In genomic region chr19:17041994-17042393, GRCh38 we compare ENCODE assay signal across 16 cellular contexts. TPM values are rescaled to one million over a fixed set of nuclear protein-coding genes. Genes with fewer than 3 reads are reported as not detected.
A peak's percentile ranks its signal among the peaks of the same experiment; 100 is the strongest.
DNase-seq lines count a peak whose midpoint lies in the region; ATAC-seq and TF ChIP-seq lines count a peak whose summit lies in the region.
"Had no signal": no experiment of that assay in that cellular context is flagged by ENCODE, and none has a peak within 500 bp of the region (broad histone marks: within the 10 kb centered on the region; RNA-seq: fewer than 3 reads in every experiment).

No MANE protein-coding gene starts in this region.

- no peak overlapping the region for H3K4ac ChIP-seq in mesenchymal stem cell (ENCODE audit: low read depth in 1 of 2, low read length in 2 of 2)

- no peak overlapping the region for H4K91ac ChIP-seq in mesenchymal stem cell (ENCODE audit: low read length)

- no peak for TF ChIP-seq POLR2A in upper lobe of left lung (IDR thresholded peaks at IDR 0.05)

- H3K9me3 ChIP-seq in mesenchymal stem cell (ENCODE audit: control insufficient read depth, low read length) (no peaks in the 10 kb centered on the region), upper lobe of left lung (no peaks in the 10 kb centered on the region)
- H3K9me3 ChIP-seq: esophagus muscularis mucosa had no signal

- H3K27ac ChIP-seq in mesenchymal stem cell (ENCODE audit: low read length, poor library complexity, severe bottlenecking) (no peak overlapping the region), upper lobe of left lung (peak overlapping the region in 3 of 4 donors; percentile 41 to 74 (median 53))
- H3K27ac ChIP-seq: esophagus muscularis mucosa, HL-60 had no signal

- H3K9ac ChIP-seq in mesenchymal stem cell (ENCODE audit: low read length), result no peak overlapping the region

- H3K79me1 ChIP-seq in mesenchymal stem cell (replicated peaks; ENCODE audit: low read length, poor library complexity, severe bottlenecking), result no peaks in the 10 kb centered on the region

- DNase-seq in NCI-H146 (lab: John Stamatoyannopoulos, UW) (peak; percentile 19), NCI-H146 treated with DMSO at 0.1 percent for 48 hours (lab: John Stamatoyannopoulos, UW; ENCODE audit: unreplicated experiment) (no peak), fibroblast of peridontal ligament (ENCODE audit: extremely low read depth) (peak; percentile 29), mesenchymal stem cell (peak; percentile 15), upper lobe of left lung (no peak), HFFc6 (no peak), globus pallidus (ENCODE audit: low spot score) (no peak)
- DNase-seq: 8988T; activated CD4-positive, alpha-beta memory T cell treated with anti-CD3 and anti-CD28 coated beads for 36 hours; activated gamma-delta T cell treated with Interleukin-2 at 50 U/mL for 16 hours; central memory CD4-positive, alpha-beta T cell; stimulated activated CD8-positive, alpha-beta memory T cell treated with anti-CD3 and anti-CD28 coated beads, Interleukin-4, amount 100 ng/mL, for 48 hours; T-helper 9 cell had no signal

- peak overlapping the region; percentile 50 for H2BK15ac ChIP-seq in mesenchymal stem cell (ENCODE audit: low read depth, poor library complexity, severe bottlenecking)

- H3K18ac ChIP-seq in mesenchymal stem cell (ENCODE audit: low read depth in 1 of 2, low read length in 2 of 2), result no peak overlapping the region

- no peak for TF ChIP-seq EP300 in upper lobe of left lung (IDR thresholded peaks at IDR 0.05)

- H3K4me3 Mint-ChIP-seq in HFFc6, result no peak overlapping the region
- H3K4me3 Mint-ChIP-seq: activated CD4-positive, alpha-beta memory T cell treated with anti-CD3 and anti-CD28 coated beads for 36 hours had no signal

- no peaks in the 10 kb centered on the region for H3K36me3 Mint-ChIP-seq in HFFc6 (ENCODE audit: low read depth)
- H3K36me3 Mint-ChIP-seq: activated CD4-positive, alpha-beta memory T cell treated with anti-CD3 and anti-CD28 coated beads for 36 hours had no signal

- H3K27me3 Mint-ChIP-seq in HFFc6 (ENCODE audit: insufficient read depth), result peaks cover 11% of the 10 kb centered on the region

- no peak overlapping the region for H3K23ac ChIP-seq in mesenchymal stem cell (ENCODE audit: low read length in 2 of 2)

- H2AK5ac ChIP-seq in mesenchymal stem cell (ENCODE audit: low read length, severe bottlenecking), result no peak overlapping the region

- H3K14ac ChIP-seq in mesenchymal stem cell (ENCODE audit: low read length in 2 of 2), result no peak overlapping the region

- H4K8ac ChIP-seq in mesenchymal stem cell (ENCODE audit: low read length), result no peak overlapping the region

- ATAC-seq in upper lobe of left lung (ENCODE audit: low FRiP score in 2 of 2) (peak in 1 of 2 donors; percentile 47), GM19463 (IDR thresholded peaks at IDR 0.05; ENCODE audit: unreplicated experiment) (no peak)

- peaks cover 3% of the 10 kb centered on the region for H3K4me1 ChIP-seq in mesenchymal stem cell (ENCODE audit: control insufficient read depth, insufficient read depth, low read depth, low read length)
- H3K4me1 ChIP-seq in upper lobe of left lung, result peaks cover 7 to 14% (median 8%) of the 10 kb centered on the region in 4 donors

- H3K27ac Mint-ChIP-seq in HFFc6, result no peak overlapping the region
- H3K27ac Mint-ChIP-seq: activated CD4-positive, alpha-beta memory T cell treated with anti-CD3 and anti-CD28 coated beads for 36 hours had no signal

- no peak overlapping the region for H3K4me2 ChIP-seq in mesenchymal stem cell (ENCODE audit: low read length, poor library complexity, severe bottlenecking)

- no peak overlapping the region for H2AFZ ChIP-seq in mesenchymal stem cell (ENCODE audit: low read depth, low read length)

- H3K27me3 ChIP-seq in mesenchymal stem cell (ENCODE audit: control insufficient read depth in 1 of 2, insufficient read depth in 1 of 2, low read length in 2 of 2) (peaks cover 25 to 43% of the 10 kb centered on the region in 2 experiments), upper lobe of left lung (no peaks in the 10 kb centered on the region)

- H3K9me3 Mint-ChIP-seq in HFFc6, result no peaks in the 10 kb centered on the region
- H3K9me3 Mint-ChIP-seq: activated CD4-positive, alpha-beta memory T cell treated with anti-CD3 and anti-CD28 coated beads for 36 hours had no signal

- H3K4me1 Mint-ChIP-seq in HFFc6 (ENCODE audit: low read depth), result no peaks in the 10 kb centered on the region

- H3K4me3 ChIP-seq in mesenchymal stem cell (ENCODE audit: insufficient read depth in 1 of 2, low read depth in 1 of 2, low read length in 2 of 2) (no peak overlapping the region), upper lobe of left lung (no peak overlapping the region)
- H3K4me3 ChIP-seq: esophagus muscularis mucosa had no signal

- TF ChIP-seq CTCF in upper lobe of left lung (IDR thresholded peaks at IDR 0.05), result no peak
- no peak for TF ChIP-seq CTCF in HFFc6 (IDR thresholded peaks at IDR 0.05)

- no peaks in the 10 kb centered on the region for H3K36me3 ChIP-seq in mesenchymal stem cell (ENCODE audit: control insufficient read depth in 1 of 2, insufficient read depth in 2 of 2, low read depth in 1 of 2, low read length in 2 of 2)
- no peaks in the 10 kb centered on the region for H3K36me3 ChIP-seq in upper lobe of left lung
- H3K36me3 ChIP-seq: esophagus muscularis mucosa had no signal

- WGBS in mesenchymal stem cell, result 33% methylated on average over 6 of the region's 11 CpGs
- WGBS in upper lobe of left lung, 2 donors, result 14 to 19% methylated on average over 9 to 11 of the region's 11 CpGs

- no peak overlapping the region for H2BK5ac ChIP-seq in mesenchymal stem cell (ENCODE audit: low read depth, low read length, poor library complexity, severe bottlenecking)

- H2BK12ac ChIP-seq in mesenchymal stem cell (ENCODE audit: low read length in 2 of 2), result no peak overlapping the region

- H2BK120ac ChIP-seq in mesenchymal stem cell (ENCODE audit: low read depth, low read length), result no peak overlapping the region

RNA-seq across cellular contexts. Expression of gene CPAMD8, which starts 15.4 kb away (rescaled TPM):
- polyA plus RNA-seq in mesenchymal stem cell (2013, experiment 1 of 2), result 3.7 TPM
- 3.3 TPM for polyA plus RNA-seq in mesenchymal stem cell (2013, experiment 2 of 2)
- total RNA-seq in upper lobe of left lung, result 100 to 1,000 TPM in 1 of 6 donors, 10 to 100 TPM in 5; 35.8 to 262 (median 61.1) TPM
- under 1 TPM in 5 of 6 experiments, not detected in 1; 0.11 to 0.20 (median 0.14) TPM for total RNA-seq in HFFc6 (2021; fragmentation: NEBNext Ultra II Directional; extraction: Animal tissue kit (Norgen Biotek cat#: 25700))

RNA-seq across cellular contexts. Expression of gene HAUS8, which starts 33.3 kb away (rescaled TPM):
- 5.1 TPM for polyA plus RNA-seq in mesenchymal stem cell (2013, experiment 1 of 2)
- 6.6 TPM for polyA plus RNA-seq in mesenchymal stem cell (2013, experiment 2 of 2)
- total RNA-seq in upper lobe of left lung, result 10 to 100 TPM in 2 of 6 donors, 1 to 10 TPM in 4; 4.9 to 21.0 (median 8.7) TPM
- 10 to 100 TPM in 5 of 6 experiments, 1 to 10 TPM in 1; 7.6 to 13.2 (median 12.2) TPM for total RNA-seq in HFFc6 (2021; fragmentation: NEBNext Ultra II Directional; extraction: Animal tissue kit (Norgen Biotek cat#: 25700))

RNA-seq across cellular contexts. Expression of gene MYO9B, which starts 33.6 kb away (rescaled TPM):
- 49.4 TPM for polyA plus RNA-seq in mesenchymal stem cell (2013, experiment 1 of 2)
- polyA plus RNA-seq in mesenchymal stem cell (2013, experiment 2 of 2), result 51.6 TPM
- total RNA-seq in upper lobe of left lung, result 100 to 1,000 TPM in 4 of 6 donors, 10 to 100 TPM in 2; 72.3 to 408 (median 146) TPM
- 10 to 100 TPM; 81.2 to 89.0 (median 83.4) TPM for total RNA-seq in HFFc6 (2021; fragmentation: NEBNext Ultra II Directional; extraction: Animal tissue kit (Norgen Biotek cat#: 25700))

Comparison
In these comparisons a context has a peak if more than half of its experiments do, and no peak if none do; other contexts are left out.
1. DNase-seq: peak in NCI-H146 (single experiment), fibroblast of peridontal ligament (single experiment) and mesenchymal stem cell (single experiment); none in NCI-H146 treated with DMSO at 0.1 percent for 48 hours (single experiment), upper lobe of left lung (0 of 2), HFFc6 (single experiment) and globus pallidus (single experiment).
2. RNA of gene CPAMD8, which starts 15.4 kb away (total RNA-seq): 35.8 to 262 TPM in upper lobe of left lung; 0.11 to 0.20 TPM in HFFc6; every median in the first group is over 10 times any median in the second.